In genomic region chr14:65054471-65055085, GRCh38 we compare ENCODE assay signal across 1 cellular context.
TF ChIP-seq lines count a peak whose summit lies in the region.

No MANE protein-coding gene starts in this region.

TF ChIP-seq in K562, 482 proteins besides CTCF, POLR2A, EP300 and RAD21:
- TF ChIP-seq ZNF766 (CRISPR knock-in tag; conservative IDR thresholded peaks at IDR 0.05), result no peak
- no peak for TF ChIP-seq SREBF2 (CRISPR knock-in tag; IDR thresholded peaks at IDR 0.05)
- no peak for TF ChIP-seq ZNF41 (CRISPR knock-in tag; conservative IDR thresholded peaks at IDR 0.05)
- no peak for TF ChIP-seq ELK3 (CRISPR knock-in tag; IDR thresholded peaks at IDR 0.05)
- no peak for TF ChIP-seq NR1H2 (CRISPR knock-in tag; IDR thresholded peaks at IDR 0.05)
- no peak for TF ChIP-seq CBX8 (IDR thresholded peaks at IDR 0.05; ENCODE audit: borderline replicate concordance, extremely low read depth, low read depth, low read length, poor library complexity, severe bottlenecking)
- TF ChIP-seq STAT5A (IDR thresholded peaks at IDR 0.05; ENCODE audit: borderline replicate concordance, low read length), result no peak
- TF ChIP-seq ZNF347 (CRISPR knock-in tag; IDR thresholded peaks at IDR 0.05; ENCODE audit: low read depth), result no peak
TF ChIP-seq in K562: peak in this region for 0.
